25 cellular contexts compared by ENCODE assay signal in genomic region chr16:22900863-22901262, GRCh38.
"Had no signal": no experiment of that assay in that cellular context is flagged by ENCODE, and none has a peak within 500 bp of the region (broad histone marks: within the 10 kb centered on the region; RNA-seq: fewer than 3 reads in every experiment).

No MANE protein-coding gene starts in this region.

- H3K9ac ChIP-seq: neural progenitor cell, parathyroid adenoma had no signal

- H3K79me2 ChIP-seq: parathyroid adenoma had no signal

- H3K4me3 Mint-ChIP-seq: nephron; neural progenitor cell; stimulated activated effector memory CD8-positive, alpha-beta T cell treated with anti-CD3 and anti-CD28 coated beads, Interleukin-12 subunit alpha, Interleukin-12 subunit beta, amount 100 ng/mL, for 72 hours; stimulated activated naive B cell treated with anti-CD40 and anti-IgM and Interleukin-4, amounts not matched to agents 10 μg/mL and 1 μg/mL and 100 μg/mL, for 72 hours; stimulated activated naive CD8-positive, alpha-beta T cell treated with anti-CD3 and anti-CD28 coated beads, Interleukin-15, Interleukin-2, amounts not matched to agents 100 ng/mL and 50 ng/mL, for 24 hours had no signal

- H3K9me3 Mint-ChIP-seq: nephron; neural progenitor cell; stimulated activated effector memory CD8-positive, alpha-beta T cell treated with anti-CD3 and anti-CD28 coated beads, Interleukin-12 subunit alpha, Interleukin-12 subunit beta, amount 100 ng/mL, for 72 hours; stimulated activated naive CD8-positive, alpha-beta T cell treated with anti-CD3 and anti-CD28 coated beads, Interleukin-15, Interleukin-2, amounts not matched to agents 100 ng/mL and 50 ng/mL, for 24 hours had no signal

- H3K4me1 Mint-ChIP-seq: nephron; stimulated activated effector memory CD8-positive, alpha-beta T cell treated with anti-CD3 and anti-CD28 coated beads, Interleukin-12 subunit alpha, Interleukin-12 subunit beta, amount 100 ng/mL, for 72 hours had no signal

- H3K27ac ChIP-seq: neural progenitor cell, ovary, parathyroid adenoma, psoas muscle, right lobe of liver, sigmoid colon, stomach, thoracic aorta, thyroid gland, tibial nerve, upper lobe of left lung, vagina had no signal

- H3K4me1 ChIP-seq: neural progenitor cell, parathyroid adenoma, psoas muscle, right lobe of liver, thyroid gland, vagina had no signal

- H3K4me3 ChIP-seq: neural progenitor cell, ovary, psoas muscle, right lobe of liver, sigmoid colon, stomach, thoracic aorta, thyroid gland, tibial nerve, upper lobe of left lung, vagina had no signal

- H2AFZ ChIP-seq: neural progenitor cell, parathyroid adenoma had no signal

- DNase-seq: ovary; psoas muscle; right cardiac atrium; right lobe of liver; sigmoid colon; small intestine; stimulated activated CD4-positive, alpha-beta T cell treated with anti-CD3 and anti-CD28 coated beads, Interleukin-15, amount 100 ng/mL, for 24 hours; stimulated activated CD4-positive, alpha-beta T cell treated with anti-CD3 and anti-CD28 coated beads, Interleukin-2, amount 100 ng/mL, for 24 hours; stimulated activated CD4-positive, alpha-beta T cell treated with anti-CD3 and anti-CD28 coated beads, Interleukin-2, amount 100 ng/mL, for 48 hours; stimulated activated CD4-positive, alpha-beta T cell treated with anti-CD3 and anti-CD28 coated beads, Interleukin-4, amount 100 ng/mL, for 24 hours; stimulated activated naive B cell treated with anti-CD40 and anti-IgM and Interleukin-4, amounts not matched to agents 10 μg/mL and 1 μg/mL and 100 μg/mL, for 72 hours; stimulated activated naive CD4-positive, alpha-beta T cell treated with Interleukin-2 at 50 U/mL for 16 hours; stomach; thyroid gland; trophoblast cell; upper lobe of left lung had no signal

- H3K36me3 Mint-ChIP-seq: neural progenitor cell; stimulated activated effector memory CD8-positive, alpha-beta T cell treated with anti-CD3 and anti-CD28 coated beads, Interleukin-12 subunit alpha, Interleukin-12 subunit beta, amount 100 ng/mL, for 72 hours; stimulated activated naive B cell treated with anti-CD40 and anti-IgM and Interleukin-4, amounts not matched to agents 10 μg/mL and 1 μg/mL and 100 μg/mL, for 72 hours had no signal

- ATAC-seq: psoas muscle; right cardiac atrium; right lobe of liver; stimulated activated effector memory CD8-positive, alpha-beta T cell treated with anti-CD3 and anti-CD28 coated beads, Interleukin-12 subunit alpha, Interleukin-12 subunit beta, amount 100 ng/mL, for 72 hours; stimulated activated naive B cell treated with anti-CD40 and anti-IgM and Interleukin-4, amounts not matched to agents 10 μg/mL and 1 μg/mL and 100 μg/mL, for 72 hours had no signal

- H3K9me3 ChIP-seq: ovary, psoas muscle, right lobe of liver, sigmoid colon, thoracic aorta, thyroid gland, tibial nerve, upper lobe of left lung, vagina had no signal

- H3K36me3 ChIP-seq: neural progenitor cell, ovary, right lobe of liver, sigmoid colon, stomach, thoracic aorta, thyroid gland, tibial nerve, upper lobe of left lung, vagina had no signal

- H3K27me3 ChIP-seq: ovary, right lobe of liver, thyroid gland, upper lobe of left lung, vagina had no signal

- H3K4me2 ChIP-seq: neural progenitor cell had no signal

- H3K27ac Mint-ChIP-seq: nephron; neural progenitor cell; progenitor cell of endocrine pancreas; stimulated activated effector memory CD8-positive, alpha-beta T cell treated with anti-CD3 and anti-CD28 coated beads, Interleukin-12 subunit alpha, Interleukin-12 subunit beta, amount 100 ng/mL, for 72 hours; stimulated activated naive B cell treated with anti-CD40 and anti-IgM and Interleukin-4, amounts not matched to agents 10 μg/mL and 1 μg/mL and 100 μg/mL, for 72 hours; stimulated activated naive CD8-positive, alpha-beta T cell treated with anti-CD3 and anti-CD28 coated beads, Interleukin-15, Interleukin-2, amounts not matched to agents 100 ng/mL and 50 ng/mL, for 24 hours had no signal
